ENCODE assay signal across 8 cellular contexts in genomic region chr1:205523891-205524793, GRCh38. TPM values are rescaled to one million over a fixed set of nuclear protein-coding genes. Genes with fewer than 3 reads are reported as not detected.
DNase-seq lines count a peak whose midpoint lies in the region; ATAC-seq and TF ChIP-seq lines count a peak whose summit lies in the region.

No MANE protein-coding gene starts in this region.

- TF ChIP-seq CTCF in mesothelial cell of epicardium (IDR thresholded peaks at IDR 0.05; ENCODE audit: unreplicated experiment), result peak; percentile 76

- intact Hi-C loops in CD4-positive, alpha-beta memory T cell (cut with micrococcal nuclease), result loop anchor here (1.0 kb wide), 4 partner anchors 36 to 189 kb away; no protein-coding TSS in a partner anchor

- no peaks in the 10 kb centered on the region for H3K36me3 ChIP-seq in CD4-positive, alpha-beta memory T cell (ENCODE audit: insufficient read depth, low read length)
- no peaks in the 10 kb centered on the region for H3K36me3 ChIP-seq in effector memory CD4-positive, alpha-beta T cell (ENCODE audit: control insufficient read depth, insufficient read depth, low read length)

- no peak overlapping the region for H3K4me3 Mint-ChIP-seq in CD4-positive, alpha-beta memory T cell
- H3K4me3 Mint-ChIP-seq in mesothelial cell of epicardium, result no peak overlapping the region

- H3K4me1 Mint-ChIP-seq in CD4-positive, alpha-beta memory T cell, result no peaks in the 10 kb centered on the region
- H3K4me1 Mint-ChIP-seq in mesothelial cell of epicardium, result peaks cover 10% of the 10 kb centered on the region

- H3K27ac Mint-ChIP-seq in CD4-positive, alpha-beta memory T cell, result no peak overlapping the region
- no peak overlapping the region for H3K27ac Mint-ChIP-seq in mesothelial cell of epicardium

- H3K27ac ChIP-seq in CD4-positive, alpha-beta memory T cell (ENCODE audit: low read depth, low read length), result no peak overlapping the region
- no peak overlapping the region for H3K27ac ChIP-seq in effector memory CD4-positive, alpha-beta T cell (ENCODE audit: insufficient read depth, low read length, poor library complexity, severe bottlenecking)

- H3K27me3 Mint-ChIP-seq in CD4-positive, alpha-beta memory T cell, result peaks cover 0 to 3% of the 10 kb centered on the region in 2 donors
- no peaks in the 10 kb centered on the region for H3K27me3 Mint-ChIP-seq in mesothelial cell of epicardium (ENCODE audit: low read depth)

- no peaks in the 10 kb centered on the region for H3K9me3 Mint-ChIP-seq in CD4-positive, alpha-beta memory T cell
- H3K9me3 Mint-ChIP-seq in mesothelial cell of epicardium, result no peaks in the 10 kb centered on the region

- no peaks in the 10 kb centered on the region for H3K27me3 ChIP-seq in CD4-positive, alpha-beta memory T cell (ENCODE audit: insufficient read depth, low read length)
- H3K27me3 ChIP-seq in effector memory CD4-positive, alpha-beta T cell (replicated peaks; ENCODE audit: control insufficient read depth, insufficient read depth, low read length, poor library complexity, severe bottlenecking), result no peaks in the 10 kb centered on the region

- ATAC-seq in GM19351 (IDR thresholded peaks at IDR 0.05; ENCODE audit: unreplicated experiment), result no peak

- POLR2A ChIA-PET in CD4-positive, alpha-beta memory T cell (lab: Charles Lee; ENCODE audit: partially characterized antibody), result interaction anchor here (0.9 to 3.2 kb wide), 5 partner anchors 36 to 205 kb away, joined by 3 to 13 read pairs (median 3); partner anchors contain the start of gene ELK4

- H3K4me3 ChIP-seq in CD4-positive, alpha-beta memory T cell (ENCODE audit: low read length in 2 of 2), result no peak overlapping the region
- no peak overlapping the region for H3K4me3 ChIP-seq in effector memory CD4-positive, alpha-beta T cell (ENCODE audit: insufficient read depth, low read depth, low read length, poor library complexity, severe bottlenecking)

- H3K9me3 ChIP-seq in CD4-positive, alpha-beta memory T cell (ENCODE audit: control insufficient read depth in 1 of 2, low read length in 2 of 2), result no peaks in the 10 kb centered on the region
- H3K9me3 ChIP-seq in effector memory CD4-positive, alpha-beta T cell (ENCODE audit: control insufficient read depth, low read length), result no peaks in the 10 kb centered on the region

- DNase-seq in CD4-positive, alpha-beta memory T cell, result peak in 4 of 5 donors; percentile 61 to 64 (median 63)
- peak; percentile 41 for DNase-seq in HS-27A (ENCODE audit: low read depth)
- DNase-seq in NOMO-1 (lab: John Stamatoyannopoulos, UW; ENCODE audit: unreplicated experiment in 2 of 2), result peak; percentile 27 to 43
- DNase-seq in activated CD8-positive, alpha-beta memory T cell treated with anti-CD3 and anti-CD28 coated beads for 1 hour (ENCODE audit: extremely low read depth in 1 of 2, low read depth in 1 of 2), result peak; percentile 38 to 58
- peak; percentile 35 to 59 (median 46) for DNase-seq in effector memory CD4-positive, alpha-beta T cell
- peak in 1 of 2 experiments; percentile 82 for DNase-seq in mesothelial cell of epicardium (ENCODE audit: low spot score in 2 of 2, unreplicated experiment in 2 of 2)
- peak; percentile 60 for DNase-seq in stimulated activated CD8-positive, alpha-beta memory T cell treated with anti-CD3 and anti-CD28 coated beads, Interleukin-4, amount 100 ng/mL, for 24 hours (ENCODE audit: low read depth)

- CTCF ChIA-PET in CD4-positive, alpha-beta memory T cell (lab: Charles Lee; ENCODE audit: partially characterized antibody), result interaction anchor here (0.6 to 9.0 kb wide), 68 partner anchors 9 to 717 kb away, joined by 3 to 208 read pairs (median 5); partner anchors contain the start of gene KLHDC8A

- no peaks in the 10 kb centered on the region for H3K36me3 Mint-ChIP-seq in CD4-positive, alpha-beta memory T cell
- H3K36me3 Mint-ChIP-seq in mesothelial cell of epicardium, result no peaks in the 10 kb centered on the region

- H3K4me1 ChIP-seq in CD4-positive, alpha-beta memory T cell (ENCODE audit: insufficient read depth, low read length), result no peaks in the 10 kb centered on the region
- peaks cover 4% of the 10 kb centered on the region for H3K4me1 ChIP-seq in effector memory CD4-positive, alpha-beta T cell (ENCODE audit: control insufficient read depth, insufficient read depth, low read length, poor library complexity, severe bottlenecking)

RNA-seq across cellular contexts. Expression of gene CDK18, which starts 19.7 kb away (rescaled TPM):
- total RNA-seq in CD4-positive, alpha-beta memory T cell, result 1 to 10 TPM in 1 of 2 experiments, under 1 TPM in 1; 0.78 to 1.3 TPM
- under 1 TPM; 0.25 to 0.76 TPM for polyA plus RNA-seq in CD4-positive, alpha-beta memory T cell
- total RNA-seq in mesothelial cell of epicardium, result 28.7 to 33.2 TPM (median 31.1 TPM) in 3 replicates

Comparison
In these comparisons a context has a peak if more than half of its experiments do, and no peak if none do; other contexts are left out.
1. RNA of gene CDK18, which starts 19.7 kb away (total RNA-seq): 28.7 to 33.2 TPM in mesothelial cell of epicardium; 0.78 to 1.3 TPM in CD4-positive, alpha-beta memory T cell; every median in the first group is over 10 times any median in the second.